27 cellular contexts compared by ENCODE assay signal in the genomic region with DNA sequence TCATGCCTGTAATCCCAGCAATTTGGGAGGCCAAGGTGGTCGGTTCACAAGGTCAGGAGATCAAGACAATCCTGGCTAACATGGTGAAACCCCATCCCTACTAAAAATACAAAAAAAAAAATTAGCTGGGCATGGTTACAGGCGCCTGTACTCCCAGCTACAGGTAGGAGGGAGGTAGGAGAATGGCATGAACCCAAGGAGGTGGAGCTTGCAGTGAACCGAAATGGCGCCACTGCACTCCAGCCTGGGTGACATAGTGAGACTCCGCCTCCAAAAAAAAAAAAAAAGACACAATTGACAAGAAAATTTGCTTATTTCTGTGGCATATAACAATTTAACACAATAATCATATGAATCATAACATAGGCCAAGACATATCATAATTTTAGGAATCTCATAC.
"Had no signal": no experiment of that assay in that cellular context is flagged by ENCODE, and none has a peak within 500 bp of the region (broad histone marks: within the 10 kb centered on the region; RNA-seq: fewer than 3 reads in every experiment).

No MANE protein-coding gene starts in this region.

- H3K27me3 Mint-ChIP-seq: naive B cell had no signal

- H3K27ac Mint-ChIP-seq: mesothelial cell of epicardium had no signal

- H3K9me3 ChIP-seq: esophagus squamous epithelium, gastrocnemius medialis, lower lobe of right lung had no signal

- H3K4me3 ChIP-seq: coronary artery, dorsolateral prefrontal cortex, esophagus squamous epithelium, gastrocnemius medialis, heart right ventricle, left lung, lower lobe of right lung, mucosa of descending colon had no signal

- H3K27ac ChIP-seq: coronary artery, dorsolateral prefrontal cortex, epithelial cell of prostate, esophagus squamous epithelium, gastrocnemius medialis, heart right ventricle, left lung, lower lobe of right lung had no signal

- H3K4me1 ChIP-seq: esophagus squamous epithelium, gastrocnemius medialis, heart right ventricle, left lung, lower lobe of right lung had no signal

- H3K4me3 Mint-ChIP-seq: mesothelial cell of epicardium, naive B cell had no signal

- DNase-seq: dermis blood vessel endothelial cell; dorsolateral prefrontal cortex; effector CD4-positive, alpha-beta T cell; effector memory CD4-positive, alpha-beta T cell; erythroblast; esophagus squamous epithelium; foreskin fibroblast; foreskin melanocyte; gastrocnemius medialis; glutamatergic neuron; head of caudate nucleus; heart right ventricle; hippocampal formation; left cardiac atrium; left lung; left ventricle myocardium superior; lower lobe of right lung; mesenchymal stem cell; mucosa of descending colon; naive B cell had no signal

- H3K27me3 ChIP-seq: dorsolateral prefrontal cortex, esophagus squamous epithelium, gastrocnemius medialis, heart right ventricle, left lung had no signal

- H3K4me1 Mint-ChIP-seq: naive B cell had no signal

- FAIRE-seq: endometrium, islet of Langerhans, keratinocyte had no signal

- ATAC-seq: esophagus mucosa, gastrocnemius medialis, heart right ventricle, left cardiac atrium, left lung, left ventricle myocardium superior, lower lobe of right lung, mucosa of descending colon had no signal
